Comparison of ENCODE assay signal across 13 cellular contexts in genomic region chr7:138842111-138842510, GRCh38. TPM values are rescaled to one million over a fixed set of nuclear protein-coding genes. Genes with fewer than 3 reads are reported as not detected.
DNase-seq lines count a peak whose midpoint lies in the region; ATAC-seq, FAIRE-seq and TF ChIP-seq lines count a peak whose summit lies in the region.
"Had no signal": no experiment of that assay in that cellular context is flagged by ENCODE, and none has a peak within 500 bp of the region (broad histone marks: within the 10 kb centered on the region; RNA-seq: fewer than 3 reads in every experiment).

No MANE protein-coding gene starts in this region.

- H3K4me3 ChIP-seq in brain microvascular endothelial cell (ENCODE audit: low read depth, low read length) (no peak overlapping the region), kidney epithelial cell (ENCODE audit: low read depth, low read length) (no peak overlapping the region), pancreas (no peak overlapping the region)
- H3K4me3 ChIP-seq: tibial artery had no signal

- H3K27ac ChIP-seq in brain microvascular endothelial cell: peak overlapping the region; percentile 44
- H3K27ac ChIP-seq in pancreas: no peak overlapping the region
- H3K27ac ChIP-seq: tibial artery had no signal

- no peak for ATAC-seq in pancreas
- ATAC-seq: effector memory CD8-positive, alpha-beta T cell; right cardiac atrium had no signal

- H3K4me1 ChIP-seq in pancreas: no peaks in the 10 kb centered on the region
- H3K4me1 ChIP-seq: tibial artery had no signal

- DNase-seq in Caki2 (ENCODE audit: low read depth): peak; percentile 71
- DNase-seq in NCI-H226: peak; percentile 68
- DNase-seq in brain microvascular endothelial cell: peak; percentile 89
- DNase-seq in kidney epithelial cell (ENCODE audit: low read depth): peak; percentile 29
- no peak for DNase-seq in SIG-M5 (lab: John Stamatoyannopoulos, UW)
- no peak for DNase-seq in superior temporal gyrus (ENCODE audit: extremely low spot score)
- no peak for DNase-seq in NCI-H2227 (lab: John Stamatoyannopoulos, UW; ENCODE audit: unreplicated experiment)
- no peak for DNase-seq in pancreas
- DNase-seq: effector memory CD8-positive, alpha-beta T cell; OCI-M1; right cardiac atrium; T-helper 9 cell; tibial artery had no signal

- H3K36me3 ChIP-seq in brain microvascular endothelial cell (replicated peaks) (no peaks in the 10 kb centered on the region), kidney epithelial cell (ENCODE audit: control insufficient read depth, insufficient read depth, low read length) (no peaks in the 10 kb centered on the region), pancreas (peaks cover 0 to 9% (median 0%) of the 10 kb centered on the region in 3 donors)
- H3K36me3 ChIP-seq: tibial artery had no signal

- H3K27me3 ChIP-seq in brain microvascular endothelial cell (replicated peaks) (no peaks in the 10 kb centered on the region), kidney epithelial cell (ENCODE audit: control insufficient read depth, insufficient read depth, low read length) (no peaks in the 10 kb centered on the region), pancreas (no peaks in the 10 kb centered on the region)
- H3K27me3 ChIP-seq: tibial artery had no signal

- in situ Hi-C loops in Caki2 (cut with HindIII; ENCODE audit: low pct_unique_long_range_greater_than_20kb, low sequenced_read_pairs) (no loop called here), brain microvascular endothelial cell (cut with HindIII; ENCODE audit: low pct_ligation_motif_present, low sequenced_read_pairs) (no loop called here)

- H3K9me3 ChIP-seq in pancreas: no peaks in the 10 kb centered on the region
- H3K9me3 ChIP-seq: tibial artery had no signal

- TF ChIP-seq CTCF in brain microvascular endothelial cell (IDR thresholded peaks at IDR 0.05; ENCODE audit: low read depth, low read length, missing control alignments) (no peak), kidney epithelial cell (IDR thresholded peaks at IDR 0.05; ENCODE audit: insufficient read depth, low read length, poor library complexity, severe bottlenecking) (no peak), pancreas (IDR thresholded peaks at IDR 0.05) (no peak)

- FAIRE-seq in pancreas (lab: Jason Lieb, UNC): no peak

- WGBS in pancreas, 2 donors: 94 to 98% methylated on average over 12 of the region's 12 CpGs

- intact Hi-C loops in pancreas (cut with DNase I): no loop called here

RNA-seq across cellular contexts. Expression of gene ATP6V0A4, which starts 44.1 kb away (rescaled TPM):
- 1.4 TPM in 1 of 2 replicates, not detected in the other for total RNA-seq in Caki2 (2014; rRNA removed; shearing (Covaris generic); ENCODE audit: low replicate concordance)
- total RNA-seq in kidney epithelial cell (0.07 and 0.88 TPM in 2 replicates), pancreas (under 1 TPM in 5 of 6 donors, not detected in 1; 0.09 to 0.56 (median 0.35) TPM)
- polyA plus RNA-seq in pancreas: under 1 TPM; 0.11 to 0.23 TPM
- total RNA-seq: right cardiac atrium had no signal
- polyA plus RNA-seq: right cardiac atrium had no signal

RNA-seq across cellular contexts. Expression of gene TMEM213, which starts 44.3 kb away (rescaled TPM):
- not detected in 2 replicates for total RNA-seq in Caki2 (2014; rRNA removed; shearing (Covaris generic); ENCODE audit: low replicate concordance)
- not detected in 2 replicates for total RNA-seq in kidney epithelial cell
- under 1 TPM in 3 of 6 donors, not detected in 3; 0.09 to 0.24 (median 0.16) TPM for total RNA-seq in pancreas
- polyA plus RNA-seq in pancreas: under 1 TPM; 0.07 to 0.30 TPM
- total RNA-seq: right cardiac atrium had no signal
- polyA plus RNA-seq: right cardiac atrium had no signal

Comparison
In these comparisons a context has a peak if more than half of its experiments do, and no peak if none do; other contexts are left out.
1. DNase-seq: peak in Caki2 (single experiment), NCI-H226 (single experiment), brain microvascular endothelial cell (single experiment) and kidney epithelial cell (single experiment); none in SIG-M5 (single experiment), superior temporal gyrus (single experiment), NCI-H2227 (single experiment) and pancreas (0 of 6).